1 cellular context compared by ENCODE assay signal in genomic region chr16:29961127-29961478, GRCh38.
TF ChIP-seq lines count a peak whose summit lies in the region.

No MANE protein-coding gene starts in this region.

TF ChIP-seq in endothelial cell of umbilical vein, 7 proteins besides CTCF, POLR2A, EP300 and RAD21:
- TF ChIP-seq POLR2AphosphoS5 (IDR thresholded peaks at IDR 0.05; ENCODE audit: insufficient read depth, low read depth, low read length): no peak
